Comparison of ENCODE assay signal across 1 cellular context in genomic region chr16:30526823-30527634, GRCh38.
TF ChIP-seq lines count a peak whose summit lies in the region.

No MANE protein-coding gene starts in this region.

TF ChIP-seq in IMR-90, 13 proteins besides CTCF, POLR2A, EP300 and RAD21:
- TF ChIP-seq BHLHE40 (IDR thresholded peaks at IDR 0.05; ENCODE audit: low read depth, low read length) (peak; percentile 65; the same call in 1 of the 2 replicates), SMC3 (IDR thresholded peaks at IDR 0.05; ENCODE audit: low read depth, low read length) (no peak), MXI1 (IDR thresholded peaks at IDR 0.05; ENCODE audit: borderline replicate concordance, low read depth, low read length) (peak; percentile 83), MAZ (IDR thresholded peaks at IDR 0.05; ENCODE audit: borderline replicate concordance, low read depth, low read length) (peak; percentile 97), USF2 (IDR thresholded peaks at IDR 0.05; ENCODE audit: low read depth, low read length) (peak; percentile 69)
